ENCODE assay signal across 7 cellular contexts in the genomic region with DNA sequence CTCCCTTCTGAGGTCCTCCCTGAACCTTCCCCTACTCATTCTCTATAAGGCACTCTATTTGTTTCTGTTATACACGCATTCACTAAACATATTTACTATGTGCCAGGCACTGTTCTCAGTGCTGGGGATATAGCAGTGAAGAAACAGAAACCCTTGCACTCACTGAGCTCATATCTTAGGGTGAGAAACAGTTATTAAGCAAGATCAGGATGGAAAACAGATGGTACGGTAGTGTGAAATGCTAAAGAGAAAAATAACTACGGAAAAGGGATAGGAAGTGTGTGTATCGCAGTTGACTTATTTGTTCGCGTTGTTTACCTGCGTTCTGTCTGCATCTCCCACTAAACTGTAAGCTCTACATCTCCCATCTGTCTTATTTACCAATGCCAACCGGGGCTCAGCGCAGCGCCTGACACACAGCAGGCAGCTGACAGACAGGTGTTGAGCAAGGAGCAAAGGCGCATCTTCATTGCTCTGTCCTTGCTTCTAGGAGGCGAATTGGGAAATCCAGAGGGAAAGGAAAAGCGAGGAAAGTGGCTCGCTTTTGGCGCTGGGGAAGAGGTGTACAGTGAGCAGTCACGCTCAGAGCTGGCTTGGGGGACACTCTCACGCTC. TPM values are rescaled to one million over a fixed set of nuclear protein-coding genes. Genes with fewer than 3 reads are reported as not detected.
A peak's percentile ranks its signal among the peaks of the same experiment; 100 is the strongest.
DNase-seq lines count a peak whose midpoint lies in the region; ATAC-seq lines count a peak whose summit lies in the region.

No MANE protein-coding gene starts in this region.

- peaks cover 10% of the 10 kb centered on the region for H3K36me3 ChIP-seq in adipocyte (ENCODE audit: control insufficient read depth, insufficient read depth, low read length, severe bottlenecking)

- peaks cover 19% of the 10 kb centered on the region for H3K4me1 ChIP-seq in adipocyte (ENCODE audit: control insufficient read depth, insufficient read depth, low read length)

- H3K27ac ChIP-seq in substantia nigra (ENCODE audit: low read depth, low read length, poor library complexity, severe bottlenecking) = peak overlapping the region; percentile 77

- H3K4me1 Mint-ChIP-seq in IgD-negative memory B cell = peaks cover 24 to 31% (median 30%) of the 10 kb centered on the region in 3 donors

- peak overlapping the region; percentile 90 to 99 (median 95) for H3K4me3 Mint-ChIP-seq in IgD-negative memory B cell

- H3K9me3 Mint-ChIP-seq in IgD-negative memory B cell = no peaks in the 10 kb centered on the region

- H3K9ac ChIP-seq in adipocyte (ENCODE audit: low read length) = peak overlapping the region; percentile 89

- peaks cover 2% of the 10 kb centered on the region for H3K36me3 Mint-ChIP-seq in IgD-negative memory B cell

- no peaks in the 10 kb centered on the region for H3K27me3 Mint-ChIP-seq in IgD-negative memory B cell

- ATAC-seq in GM18867 (IDR thresholded peaks at IDR 0.05; ENCODE audit: unreplicated experiment) (peak; percentile 6), HG03439 (IDR thresholded peaks at IDR 0.05; ENCODE audit: unreplicated experiment) (no peak), HG02610 (IDR thresholded peaks at IDR 0.05; ENCODE audit: unreplicated experiment) (no peak)

- H3K4me3 ChIP-seq in adipocyte (ENCODE audit: low read length) = peak overlapping the region; percentile 98

- no peaks in the 10 kb centered on the region for H3K27me3 ChIP-seq in adipocyte (replicated peaks; ENCODE audit: control insufficient read depth, insufficient read depth, low read length)

- H3K27ac Mint-ChIP-seq in IgD-negative memory B cell = peak overlapping the region; percentile 20 to 92 (median 80)

- no peaks in the 10 kb centered on the region for H3K9me3 ChIP-seq in adipocyte (ENCODE audit: control insufficient read depth, low read length)

- peak; percentile 21 for DNase-seq in adipocyte (ENCODE audit: low read depth)
- DNase-seq in iris pigment epithelial cell (ENCODE audit: low read depth) = peak; percentile 12
- peak in 5 of 49 donors; percentile 8 to 34 (median 22) for DNase-seq in substantia nigra (lab: John Stamatoyannopoulos, UW)

RNA-seq across cellular contexts. Expression of a gene that starts 0.6 kb away (rescaled TPM):
- 4.1 TPM for polyA plus RNA-seq in IgD-negative memory B cell

RNA-seq across cellular contexts. Expression of a gene that starts 0.7 kb away (rescaled TPM):
- polyA plus RNA-seq in IgD-negative memory B cell = 56.2 TPM

RNA-seq across cellular contexts. Expression of a gene that starts 46.5 kb away (rescaled TPM):
- not detected for polyA plus RNA-seq in IgD-negative memory B cell
